Comparison of ENCODE assay signal across 26 cellular contexts in the genomic region with DNA sequence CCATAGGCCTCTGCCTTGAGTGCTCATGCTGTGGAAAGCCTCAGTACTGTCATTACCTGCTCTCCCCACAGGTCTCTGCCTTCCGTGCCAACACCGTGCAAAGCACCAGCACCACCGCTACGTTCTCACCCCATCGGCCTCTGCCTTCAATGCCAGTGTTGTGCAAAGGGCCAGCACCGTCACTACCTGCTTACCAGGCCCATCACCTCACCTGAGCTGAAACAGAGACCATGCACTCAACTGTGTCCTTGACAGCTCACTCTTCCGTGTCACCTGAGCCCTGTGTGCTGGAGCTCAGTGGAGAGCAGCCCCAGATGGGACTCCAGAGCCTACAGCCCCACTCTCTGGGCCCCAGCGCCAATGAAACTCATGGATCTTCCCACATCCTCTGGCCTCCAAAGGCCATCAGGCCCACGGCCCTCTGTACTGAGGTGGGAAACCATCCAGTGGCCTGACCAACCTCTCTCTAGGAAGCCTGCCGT.
"Had no signal": no experiment of that assay in that cellular context is flagged by ENCODE, and none has a peak within 500 bp of the region (broad histone marks: within the 10 kb centered on the region; RNA-seq: fewer than 3 reads in every experiment).

No MANE protein-coding gene starts in this region.

- H3K9ac ChIP-seq: neural progenitor cell had no signal

- H3K4me1 Mint-ChIP-seq: central memory CD8-positive, alpha-beta T cell had no signal

- H2AFZ ChIP-seq: neural progenitor cell had no signal

- H3K27me3 ChIP-seq: colonic mucosa, gastroesophageal sphincter, heart right ventricle, neural progenitor cell, tibial artery had no signal

- DNase-seq: activated CD4-positive, alpha-beta memory T cell treated with anti-CD3 and anti-CD28 coated beads for 36 hours; activated CD4-positive, alpha-beta T cell treated with anti-CD3 and anti-CD28 coated beads for 48 hours; activated CD4-positive, CD25-positive, alpha-beta regulatory T cell; activated gamma-delta T cell; activated T-cell treated with anti-CD3 and anti-CD28 coated beads, Interleukin-2, amount 50 U/mL, for 72 hours; aorta; colonic mucosa; dorsolateral prefrontal cortex; effector memory CD8-positive, alpha-beta T cell; heart right ventricle; left colon; naive B cell; stimulated activated CD4-positive, alpha-beta T cell treated with anti-CD3 and anti-CD28 coated beads, Interleukin-12 subunit alpha, Interleukin-12 subunit beta, amount 100 ng/mL, for 4 hours; stimulated activated CD4-positive, alpha-beta T cell treated with anti-CD3 and anti-CD28 coated beads, Interleukin-4, amount 100 ng/mL, for 4 hours; stimulated activated naive CD8-positive, alpha-beta T cell treated with anti-CD3 and anti-CD28 coated beads, Interleukin-15, Interleukin-2, amounts not matched to agents 100 U/mL and 50 U/mL, for 24 hours; substantia nigra; T-helper 1 cell; T-helper 9 cell; tibial artery had no signal

- H3K9me3 ChIP-seq: colonic mucosa, gastroesophageal sphincter, heart right ventricle, prostate gland, tibial artery had no signal

- H3K4me3 ChIP-seq: colonic mucosa, dorsolateral prefrontal cortex, gastroesophageal sphincter, heart right ventricle, neural progenitor cell, prostate gland, tibial artery had no signal

- H3K27ac ChIP-seq: colonic mucosa, dorsolateral prefrontal cortex, gastroesophageal sphincter, heart right ventricle, neural progenitor cell, prostate gland, tibial artery had no signal

- H3K4me3 Mint-ChIP-seq: activated CD4-positive, alpha-beta memory T cell treated with anti-CD3 and anti-CD28 coated beads for 36 hours; activated T-cell treated with anti-CD3 and anti-CD28 coated beads, Interleukin-2, amount 50 U/mL, for 72 hours; central memory CD8-positive, alpha-beta T cell; effector memory CD8-positive, alpha-beta T cell; memory B cell; neural progenitor cell had no signal

- H3K27me3 Mint-ChIP-seq: activated CD4-positive, alpha-beta memory T cell treated with anti-CD3 and anti-CD28 coated beads for 36 hours; naive B cell had no signal

- FAIRE-seq: keratinocyte had no signal

- H3K36me3 ChIP-seq: colonic mucosa, neural progenitor cell, prostate gland had no signal

- H3K9me3 Mint-ChIP-seq: activated CD4-positive, alpha-beta memory T cell treated with anti-CD3 and anti-CD28 coated beads for 36 hours; activated naive CD4-positive, alpha-beta T cell treated with anti-CD3 and anti-CD28 coated beads, Interleukin-2, amount 50 U/mL, for 72 hours; activated T-cell treated with anti-CD3 and anti-CD28 coated beads, Interleukin-2, amount 50 U/mL, for 72 hours; central memory CD8-positive, alpha-beta T cell; effector memory CD8-positive, alpha-beta T cell; memory B cell; naive B cell had no signal

- H3K36me3 Mint-ChIP-seq: activated CD4-positive, alpha-beta memory T cell treated with anti-CD3 and anti-CD28 coated beads for 36 hours; activated naive CD4-positive, alpha-beta T cell treated with anti-CD3 and anti-CD28 coated beads, Interleukin-2, amount 50 U/mL, for 72 hours had no signal

- H3K27ac Mint-ChIP-seq: activated CD4-positive, alpha-beta memory T cell treated with anti-CD3 and anti-CD28 coated beads for 36 hours; activated T-cell treated with anti-CD3 and anti-CD28 coated beads, Interleukin-2, amount 50 U/mL, for 72 hours; effector memory CD8-positive, alpha-beta T cell; memory B cell; neural progenitor cell had no signal

- H3K4me2 ChIP-seq: neural progenitor cell had no signal

- ATAC-seq: activated naive CD4-positive, alpha-beta T cell treated with anti-CD3 and anti-CD28 coated beads, Interleukin-2, amount 50 U/mL, for 72 hours; activated T-cell treated with anti-CD3 and anti-CD28 coated beads, Interleukin-2, amount 50 U/mL, for 72 hours; effector memory CD8-positive, alpha-beta T cell; gastroesophageal sphincter; heart right ventricle; left colon; stimulated activated naive CD8-positive, alpha-beta T cell treated with anti-CD3 and anti-CD28 coated beads, Interleukin-15, Interleukin-2, amounts not matched to agents 100 U/mL and 50 U/mL, for 24 hours had no signal

- H3K4me1 ChIP-seq: colonic mucosa, neural progenitor cell, prostate gland, tibial artery had no signal
